18 cellular contexts compared by ENCODE assay signal in the genomic region with DNA sequence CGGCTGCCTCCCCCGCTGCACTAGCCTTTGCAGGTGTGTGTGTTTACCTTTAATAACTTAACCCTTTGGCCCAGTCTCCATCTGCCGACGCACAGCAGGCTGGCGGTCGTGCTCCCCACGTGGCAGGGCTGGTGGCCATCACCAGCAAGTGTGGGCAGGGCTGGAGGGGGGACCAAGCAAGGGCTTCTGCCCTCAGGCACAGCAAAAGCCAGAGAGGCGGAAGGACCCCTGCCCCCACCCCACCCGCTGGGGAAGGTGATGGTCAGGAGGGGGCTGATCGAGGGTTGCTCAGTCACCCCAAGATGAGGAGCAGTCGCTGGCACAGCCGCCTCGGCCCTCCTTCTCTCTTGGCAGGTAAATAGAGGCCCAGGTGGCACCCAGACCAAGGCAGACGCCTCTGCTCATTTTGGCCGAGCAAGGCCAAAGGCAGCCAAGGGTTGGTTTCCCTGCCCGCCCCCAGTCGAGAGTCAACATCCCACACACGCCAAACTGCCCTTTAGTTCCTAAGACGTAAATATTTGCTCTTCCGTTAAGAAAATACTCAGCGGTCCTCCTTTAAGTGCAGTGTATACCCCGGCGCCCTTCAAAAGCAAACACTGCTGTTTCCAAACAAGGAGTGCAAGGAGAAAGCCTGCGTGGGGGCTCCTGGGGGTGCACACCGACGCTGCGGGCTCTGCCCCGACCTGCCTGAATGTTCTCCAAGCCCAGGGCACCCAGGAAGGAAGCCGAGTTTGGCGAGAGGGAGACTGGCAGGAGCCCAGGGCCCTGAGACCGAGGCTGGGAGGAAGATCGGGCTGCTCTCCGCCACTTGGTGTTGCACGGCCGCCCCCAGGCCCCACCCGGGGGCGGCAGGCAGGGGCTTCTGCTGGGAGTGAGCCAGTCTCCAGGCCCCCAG.
DNase-seq lines count a peak whose midpoint lies in the region; ATAC-seq, FAIRE-seq and TF ChIP-seq lines count a peak whose summit lies in the region.
"Had no signal": no experiment of that assay in that cellular context is flagged by ENCODE, and none has a peak within 500 bp of the region (broad histone marks: within the 10 kb centered on the region; RNA-seq: fewer than 3 reads in every experiment).

No MANE protein-coding gene starts in this region.

- H3K9me3 ChIP-seq in colonic mucosa (no peaks in the 10 kb centered on the region), pancreas (no peaks in the 10 kb centered on the region), small intestine (ENCODE audit: control insufficient read depth, low read depth) (no peaks in the 10 kb centered on the region), HAP-1 (no peaks in the 10 kb centered on the region)

- in situ Hi-C loops in HAP-1 (cut with MboI; ENCODE audit: low sequenced_read_pairs), result no loop called here

- H3K4me1 Mint-ChIP-seq in Calu3 (ENCODE audit: low read depth, unreplicated experiment) (peaks cover 37% of the 10 kb centered on the region), glutamatergic neuron (ENCODE audit: low read depth, unreplicated experiment) (peaks cover 2% of the 10 kb centered on the region)

- no peaks in the 10 kb centered on the region for H3K27me3 Mint-ChIP-seq in Calu3 (ENCODE audit: unreplicated experiment)
- peaks cover 2% of the 10 kb centered on the region for H3K27me3 Mint-ChIP-seq in glutamatergic neuron (ENCODE audit: unreplicated experiment)

- TF ChIP-seq CTCF in Calu3 (IDR thresholded peaks at IDR 0.05; ENCODE audit: unreplicated experiment), result no peak
- TF ChIP-seq CTCF in colonic mucosa (IDR thresholded peaks at IDR 0.05), result no peak
- TF ChIP-seq CTCF in pancreas (IDR thresholded peaks at IDR 0.05), result no peak
- TF ChIP-seq CTCF in glutamatergic neuron (IDR thresholded peaks at IDR 0.05; ENCODE audit: partially characterized antibody, unreplicated experiment), result no peak

- H3K4me3 ChIP-seq in colonic mucosa (no peak overlapping the region), pancreas (no peak overlapping the region), small intestine (ENCODE audit: low read depth in 1 of 2, low read length in 2 of 2) (no peak overlapping the region), HAP-1 (no peak overlapping the region)
- H3K4me3 ChIP-seq: GM12878 had no signal

- whole genome bisulfite sequencing in pancreas, 2 donors, result 36 to 37% methylated on average over 35 to 37 of the region's 37 CpGs
- WGBS in small intestine, 3 donors, result 56 to 73% (median 70%) methylated on average over 30 to 37 of the region's 37 CpGs

- H3K36me3 Mint-ChIP-seq in Calu3 (ENCODE audit: insufficient read depth, unreplicated experiment) (peaks cover 17% of the 10 kb centered on the region), glutamatergic neuron (ENCODE audit: unreplicated experiment) (no peaks in the 10 kb centered on the region)
- H3K36me3 Mint-ChIP-seq: stimulated activated effector memory CD8-positive, alpha-beta T cell treated with anti-CD3 and anti-CD28 coated beads, Interleukin-12 subunit alpha, Interleukin-12 subunit beta, amount 100 ng/mL, for 72 hours had no signal

- CTCF ChIA-PET in Calu3 (lab: Charles Lee), result no interaction called here

- H3K36me3 ChIP-seq in colonic mucosa, result no peaks in the 10 kb centered on the region
- H3K36me3 ChIP-seq in pancreas, result no peaks in the 10 kb centered on the region
- no peaks in the 10 kb centered on the region for H3K36me3 ChIP-seq in small intestine (ENCODE audit: control insufficient read depth in 2 of 2, insufficient read depth in 2 of 2, low read length in 2 of 2)
- no peaks in the 10 kb centered on the region for H3K36me3 ChIP-seq in HAP-1 (replicated peaks)

- no peak for DNase-seq in Calu3
- DNase-seq in NCI-H2029 (lab: John Stamatoyannopoulos, UW), result peak; percentile 66
- peak; percentile 49 for DNase-seq in colonic mucosa
- peak; percentile 53 to 84 (median 74) for DNase-seq in pancreas
- DNase-seq in small intestine, result no peak
- no peak for DNase-seq in glutamatergic neuron
- DNase-seq in HAP-1 (ENCODE audit: low spot score in 2 of 2), result no peak
- DNase-seq in Right ventricle myocardium inferior (ENCODE audit: missing footprints), result no peak
- DNase-seq: effector memory CD4-positive, alpha-beta T cell; GOT3; head of caudate nucleus; NCI-H2081; stimulated activated CD4-positive, alpha-beta T cell treated with anti-CD3 and anti-CD28 coated beads, Interleukin-1b, Interleukin-23, amount 100 ng/mL, for 48 hours had no signal

- H3K27ac Mint-ChIP-seq in Calu3 (ENCODE audit: unreplicated experiment) (peak overlapping the region; percentile 39), glutamatergic neuron (ENCODE audit: unreplicated experiment) (no peak overlapping the region)
- H3K27ac Mint-ChIP-seq: stimulated activated effector memory CD8-positive, alpha-beta T cell treated with anti-CD3 and anti-CD28 coated beads, Interleukin-12 subunit alpha, Interleukin-12 subunit beta, amount 100 ng/mL, for 72 hours had no signal

- intact Hi-C loops in Calu3 (cut with micrococcal nuclease; ENCODE audit: unreplicated experiment) (no loop called here), colonic mucosa (cut with DNase I) (no loop called here), pancreas (cut with DNase I) (no loop called here), Right ventricle myocardium inferior (cut with DNase I) (no loop called here)

- H3K9ac ChIP-seq in colonic mucosa (ENCODE audit: low read depth in 2 of 2, low read length in 2 of 2), result peak overlapping the region; percentile 29 to 51
- H3K9ac ChIP-seq: parathyroid adenoma had no signal

- no peaks in the 10 kb centered on the region for H3K9me3 Mint-ChIP-seq in Calu3 (ENCODE audit: low read depth, unreplicated experiment)
- peaks cover 3% of the 10 kb centered on the region for H3K9me3 Mint-ChIP-seq in glutamatergic neuron (ENCODE audit: unreplicated experiment)
- H3K9me3 Mint-ChIP-seq: stimulated activated effector memory CD8-positive, alpha-beta T cell treated with anti-CD3 and anti-CD28 coated beads, Interleukin-12 subunit alpha, Interleukin-12 subunit beta, amount 100 ng/mL, for 72 hours had no signal

- FAIRE-seq in pancreas (lab: Jason Lieb, UNC) (no peak), small intestine (lab: Jason Lieb, UNC) (no peak)
- FAIRE-seq: GM12878, GM19239, RCC 7860 had no signal

- ATAC-seq in pancreas, result peak; percentile 49 to 61 (median 55)
- no peak for ATAC-seq in Right ventricle myocardium inferior
- ATAC-seq: stimulated activated effector memory CD8-positive, alpha-beta T cell treated with anti-CD3 and anti-CD28 coated beads, Interleukin-12 subunit alpha, Interleukin-12 subunit beta, amount 100 ng/mL, for 72 hours had no signal

- peak overlapping the region; percentile 24 for H3K4me3 Mint-ChIP-seq in Calu3 (ENCODE audit: low read depth, unreplicated experiment)
- no peak overlapping the region for H3K4me3 Mint-ChIP-seq in glutamatergic neuron (ENCODE audit: unreplicated experiment)
- H3K4me3 Mint-ChIP-seq: stimulated activated effector memory CD8-positive, alpha-beta T cell treated with anti-CD3 and anti-CD28 coated beads, Interleukin-12 subunit alpha, Interleukin-12 subunit beta, amount 100 ng/mL, for 72 hours had no signal

- H3K4me1 ChIP-seq in colonic mucosa (peaks cover 10% of the 10 kb centered on the region), pancreas (peaks cover 17 to 24% (median 18%) of the 10 kb centered on the region in 3 donors), small intestine (ENCODE audit: control insufficient read depth in 2 of 2, insufficient read depth in 1 of 2, low read depth in 1 of 2, low read length in 1 of 2) (no peaks in the 10 kb centered on the region), HAP-1 (no peaks in the 10 kb centered on the region)
- H3K4me1 ChIP-seq: parathyroid adenoma had no signal

- H3K27me3 ChIP-seq in colonic mucosa (no peaks in the 10 kb centered on the region), pancreas (no peaks in the 10 kb centered on the region), small intestine (ENCODE audit: control insufficient read depth in 2 of 2, insufficient read depth in 2 of 2, low read length in 2 of 2) (no peaks in the 10 kb centered on the region), HAP-1 (ENCODE audit: low read depth) (no peaks in the 10 kb centered on the region)

- BruUV-seq in Calu3 (replicated peaks; lab: Mats Ljungman, UMichigan), result no TSS peak

- H3K27ac ChIP-seq in colonic mucosa, result no peak overlapping the region
- peak overlapping the region; percentile 68 to 86 (median 76) for H3K27ac ChIP-seq in pancreas
- H3K27ac ChIP-seq in small intestine (ENCODE audit: low read depth in 1 of 2, low read length in 1 of 2), result no peak overlapping the region
- H3K27ac ChIP-seq: parathyroid adenoma had no signal

Comparison
In these comparisons a context has a peak if more than half of its experiments do, and no peak if none do; other contexts are left out.
1. DNase-seq: peak in NCI-H2029 (single experiment), colonic mucosa (single experiment) and pancreas (6 of 6); none in Calu3 (single experiment), small intestine (single experiment), glutamatergic neuron (single experiment), HAP-1 (0 of 2) and Right ventricle myocardium inferior (single experiment).
2. H3K27ac ChIP-seq: peak in pancreas (4 of 4); none in colonic mucosa (single experiment) and small intestine (0 of 2).